In the genomic region with DNA sequence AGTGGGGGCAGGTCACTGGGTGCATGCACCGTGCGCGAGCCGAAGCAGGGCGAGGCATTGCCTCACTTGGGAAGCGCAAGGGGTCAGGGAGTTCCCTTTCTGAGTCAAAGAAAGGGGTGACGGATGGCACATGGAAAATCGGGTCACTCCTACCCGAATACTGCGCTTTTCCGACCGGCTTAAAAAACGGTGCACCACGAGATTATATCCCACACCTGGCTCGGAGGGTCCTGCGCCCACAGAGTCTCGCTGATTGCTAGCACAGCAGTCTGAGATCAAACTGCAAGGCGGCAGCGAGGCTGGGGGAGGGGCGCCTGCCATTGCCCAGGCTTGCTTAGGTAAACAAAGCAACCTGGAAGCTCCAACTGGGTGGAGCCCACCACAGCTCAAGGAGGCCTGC, we compare ENCODE assay signal across 1 cellular context.
A peak's percentile ranks its signal among the peaks of the same experiment; 100 is the strongest.
TF ChIP-seq lines count a peak whose summit lies in the region.

No MANE protein-coding gene starts in this region.

TF ChIP-seq in HepG2, 621 proteins besides CTCF, POLR2A, EP300 and RAD21:
- TF ChIP-seq, protein P1, sequence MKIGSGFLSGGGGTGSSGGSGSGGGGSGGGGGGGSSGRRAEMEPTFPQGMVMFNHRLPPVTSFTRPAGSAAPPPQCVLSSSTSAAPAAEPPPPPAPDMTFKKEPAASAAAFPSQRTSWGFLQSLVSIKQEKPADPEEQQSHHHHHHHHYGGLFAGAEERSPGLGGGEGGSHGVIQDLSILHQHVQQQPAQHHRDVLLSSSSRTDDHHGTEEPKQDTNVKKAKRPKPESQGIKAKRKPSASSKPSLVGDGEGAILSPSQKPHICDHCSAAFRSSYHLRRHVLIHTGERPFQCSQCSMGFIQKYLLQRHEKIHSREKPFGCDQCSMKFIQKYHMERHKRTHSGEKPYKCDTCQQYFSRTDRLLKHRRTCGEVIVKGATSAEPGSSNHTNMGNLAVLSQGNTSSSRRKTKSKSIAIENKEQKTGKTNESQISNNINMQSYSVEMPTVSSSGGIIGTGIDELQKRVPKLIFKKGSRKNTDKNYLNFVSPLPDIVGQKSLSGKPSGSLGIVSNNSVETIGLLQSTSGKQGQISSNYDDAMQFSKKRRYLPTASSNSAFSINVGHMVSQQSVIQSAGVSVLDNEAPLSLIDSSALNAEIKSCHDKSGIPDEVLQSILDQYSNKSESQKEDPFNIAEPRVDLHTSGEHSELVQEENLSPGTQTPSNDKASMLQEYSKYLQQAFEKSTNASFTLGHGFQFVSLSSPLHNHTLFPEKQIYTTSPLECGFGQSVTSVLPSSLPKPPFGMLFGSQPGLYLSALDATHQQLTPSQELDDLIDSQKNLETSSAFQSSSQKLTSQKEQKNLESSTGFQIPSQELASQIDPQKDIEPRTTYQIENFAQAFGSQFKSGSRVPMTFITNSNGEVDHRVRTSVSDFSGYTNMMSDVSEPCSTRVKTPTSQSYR (CRISPR knock-in tag; IDR thresholded peaks at IDR 0.05; ENCODE audit: borderline replicate concordance): peak; percentile 26; the same call in 1 of the 2 replicates
